ENCODE assay signal across 8 cellular contexts in the genomic region with DNA sequence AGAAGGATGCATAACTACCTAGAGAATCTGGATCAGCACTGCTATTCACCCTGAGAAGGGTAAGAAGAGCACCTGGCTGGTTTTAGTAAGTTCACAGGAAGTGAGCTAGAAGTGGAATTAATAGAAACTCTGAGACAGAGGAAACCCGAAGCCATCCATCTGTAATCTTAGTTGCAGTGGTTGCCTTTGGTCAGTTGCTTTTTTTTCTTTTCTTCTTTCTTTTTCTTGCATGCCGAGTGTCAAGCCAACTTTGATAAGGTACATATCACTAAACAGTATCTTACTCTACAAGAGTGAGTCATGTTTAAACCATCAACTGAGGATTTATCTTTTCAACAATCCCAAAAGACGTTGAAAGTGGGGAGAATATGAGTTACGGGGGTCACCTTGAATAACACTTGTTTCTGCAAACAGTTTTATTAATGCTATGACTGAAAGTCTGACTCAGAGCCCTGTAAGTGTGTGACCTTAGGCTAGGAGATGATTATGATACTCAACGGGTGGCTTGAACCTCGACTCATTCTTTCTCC. TPM values are rescaled to one million over a fixed set of nuclear protein-coding genes. Genes with fewer than 3 reads are reported as not detected.
DNase-seq lines count a peak whose midpoint lies in the region; ATAC-seq lines count a peak whose summit lies in the region.

No MANE protein-coding gene starts in this region.

- H3K4me3 Mint-ChIP-seq in activated CD4-positive, alpha-beta T cell treated with anti-CD3 and anti-CD28 coated beads, Interleukin-2, amount 10 ng/mL, durations not matched to agents 24 days and 14 days, result peak overlapping the region; percentile 37
- H3K4me3 Mint-ChIP-seq in T-helper 2 cell treated with Interferon-gamma antibody and Interleukin-4, amounts not matched to agents 5 μg/mL and 100 μg/mL, for 36 hours, result peak overlapping the region; percentile 81

- H3K36me3 Mint-ChIP-seq in activated CD4-positive, alpha-beta T cell treated with anti-CD3 and anti-CD28 coated beads, Interleukin-2, amount 10 ng/mL, durations not matched to agents 24 days and 14 days (ENCODE audit: low read depth), result peaks cover 34% of the 10 kb centered on the region
- H3K36me3 Mint-ChIP-seq in T-helper 2 cell treated with Interferon-gamma antibody and Interleukin-4, amounts not matched to agents 5 μg/mL and 100 μg/mL, for 36 hours (ENCODE audit: low read depth), result peaks cover 60% of the 10 kb centered on the region

- peak; percentile 71 for ATAC-seq in HG02943 (IDR thresholded peaks at IDR 0.05; ENCODE audit: low read depth, unreplicated experiment)
- peak; percentile 90 for ATAC-seq in stimulated activated naive CD8-positive, alpha-beta T cell treated with anti-CD3 and anti-CD28 coated beads, Interleukin-15, Interleukin-2, amounts not matched to agents 100 U/mL and 50 U/mL, for 24 hours
- no peak for ATAC-seq in left ventricle myocardium superior

- no peaks in the 10 kb centered on the region for H3K27me3 Mint-ChIP-seq in activated CD4-positive, alpha-beta T cell treated with anti-CD3 and anti-CD28 coated beads, Interleukin-2, amount 10 ng/mL, durations not matched to agents 24 days and 14 days
- no peaks in the 10 kb centered on the region for H3K27me3 Mint-ChIP-seq in T-helper 2 cell treated with Interferon-gamma antibody and Interleukin-4, amounts not matched to agents 5 μg/mL and 100 μg/mL, for 36 hours (ENCODE audit: low read depth)

- peaks cover 35% of the 10 kb centered on the region for H3K4me1 Mint-ChIP-seq in activated CD4-positive, alpha-beta T cell treated with anti-CD3 and anti-CD28 coated beads, Interleukin-2, amount 10 ng/mL, durations not matched to agents 24 days and 14 days
- H3K4me1 Mint-ChIP-seq in T-helper 2 cell treated with Interferon-gamma antibody and Interleukin-4, amounts not matched to agents 5 μg/mL and 100 μg/mL, for 36 hours (ENCODE audit: low read depth), result peaks cover 57% of the 10 kb centered on the region

- peaks cover 5% of the 10 kb centered on the region for H3K9me3 Mint-ChIP-seq in activated CD4-positive, alpha-beta T cell treated with anti-CD3 and anti-CD28 coated beads, Interleukin-2, amount 10 ng/mL, durations not matched to agents 24 days and 14 days
- no peaks in the 10 kb centered on the region for H3K9me3 Mint-ChIP-seq in T-helper 2 cell treated with Interferon-gamma antibody and Interleukin-4, amounts not matched to agents 5 μg/mL and 100 μg/mL, for 36 hours

- peak overlapping the region; percentile 89 for H3K27ac Mint-ChIP-seq in activated CD4-positive, alpha-beta T cell treated with anti-CD3 and anti-CD28 coated beads, Interleukin-2, amount 10 ng/mL, durations not matched to agents 24 days and 14 days
- peak overlapping the region; percentile 96 for H3K27ac Mint-ChIP-seq in T-helper 2 cell treated with Interferon-gamma antibody and Interleukin-4, amounts not matched to agents 5 μg/mL and 100 μg/mL, for 36 hours

- intact Hi-C loops in activated CD4-positive, alpha-beta T cell treated with anti-CD3 and anti-CD28 coated beads, Interleukin-2, amount 10 ng/mL, durations not matched to agents 24 days and 14 days (cut with micrococcal nuclease), result loop anchor here (1.0 to 5.0 kb wide), 2 partner anchors 26 to 35 kb away; no protein-coding TSS in a partner anchor
- intact Hi-C loops in left ventricle myocardium superior (cut with micrococcal nuclease), result no loop called here

- DNase-seq in activated CD4-positive, alpha-beta T cell treated with anti-CD3 and anti-CD28 coated beads, Interleukin-2, amount 10 ng/mL, durations not matched to agents 24 days and 14 days, result no peak
- no peak for DNase-seq in activated CD4-positive, alpha-beta T cell treated with anti-CD3 and anti-CD28 coated beads, Interleukin-2, amount 50 U/mL, for 1 hour
- peak; percentile 59 for DNase-seq in T-helper 2 cell treated with Interferon-gamma antibody and Interleukin-4, amounts not matched to agents 5 μg/mL and 100 μg/mL, for 36 hours (ENCODE audit: low spot score)
- DNase-seq in stimulated activated naive CD8-positive, alpha-beta T cell treated with anti-CD3 and anti-CD28 coated beads, Interleukin-15, Interleukin-2, amounts not matched to agents 100 U/mL and 50 U/mL, for 24 hours, result no peak
- no peak for DNase-seq in NCI-H446 treated with DMSO at 0.1 percent for 48 hours (lab: John Stamatoyannopoulos, UW)
- no peak for DNase-seq in left ventricle myocardium superior
- no peak for DNase-seq in AG20443 (ENCODE audit: low spot score)

RNA-seq across cellular contexts. Expression of a gene that starts 26.7 kb away (rescaled TPM):
- 91.4 and 96.1 TPM in 2 replicates for total RNA-seq in activated CD4-positive, alpha-beta T cell treated with anti-CD3 and anti-CD28 coated beads, Interleukin-2, amount 10 ng/mL, durations not matched to agents 24 days and 14 days
- total RNA-seq in left ventricle myocardium superior, result 1.8 TPM

Comparison
In these comparisons a context has a peak if more than half of its experiments do, and no peak if none do; other contexts are left out.
1. RNA of a gene that starts 26.7 kb away (total RNA-seq): 91.4 to 96.1 TPM in activated CD4-positive, alpha-beta T cell treated with anti-CD3 and anti-CD28 coated beads, Interleukin-2, amount 10 ng/mL, durations not matched to agents 24 days and 14 days; 1.8 TPM in left ventricle myocardium superior (single experiment); every median in the first group is over 10 times any median in the second.